Comparison of ENCODE assay signal across 8 cellular contexts in genomic region chr15:89912674-89913396, GRCh38. TPM values are rescaled to one million over a fixed set of nuclear protein-coding genes. Genes with fewer than 3 reads are reported as not detected.
A peak's percentile ranks its signal among the peaks of the same experiment; 100 is the strongest.
DNase-seq lines count a peak whose midpoint lies in the region; ATAC-seq and TF ChIP-seq lines count a peak whose summit lies in the region.

Gene ARPIN (minus strand): TSS chr15:89912952. CDS start chr15:89912835, 117 bp downstream.

- ATAC-seq in GM18511 (IDR thresholded peaks at IDR 0.05; ENCODE audit: unreplicated experiment), result no peak

- in situ Hi-C loops in astrocyte of the cerebellum (cut with HindIII; ENCODE audit: low sequenced_read_pairs), result no loop called here

- DNase-seq in COLO668 (lab: John Stamatoyannopoulos, UW; ENCODE audit: unreplicated experiment), result peak; percentile 82
- DNase-seq in M059J (ENCODE audit: low read depth), result peak; percentile 39
- no peak for DNase-seq in astrocyte of the cerebellum (ENCODE audit: low read depth)
- peak; percentile 72 for DNase-seq in hepatic stellate cell (ENCODE audit: low spot score)
- DNase-seq in posterior cingulate gyrus, result peak; percentile 44 to 95 (median 68)
- DNase-seq in H4 (ENCODE audit: low spot score), result no peak
- no peak for DNase-seq in NCI-H2107 treated with DMSO at 0.1 percent for 48 hours (lab: John Stamatoyannopoulos, UW; ENCODE audit: unreplicated experiment)

- TF ChIP-seq CTCF in astrocyte of the cerebellum (IDR thresholded peaks at IDR 0.05; ENCODE audit: low read depth, low read length, missing control alignments), result no peak

- peak within 1 kb of the TSS; percentile 65 for H3K4me3 ChIP-seq in astrocyte of the cerebellum (ENCODE audit: low read depth, low read length)

- intact Hi-C loops in posterior cingulate gyrus (cut with DNase I), result no loop called here

RNA-seq across cellular contexts. Expression of gene ARPIN, which starts in this region (rescaled TPM):
- 2.0 and 5.2 TPM in 2 replicates for total RNA-seq in M059J (2014; rRNA removed; shearing (Covaris generic))
- 3.4 and 5.1 TPM in 2 replicates for total RNA-seq in H4 (2014; rRNA removed; shearing (Covaris generic))

Comparison
In these comparisons a context has a peak if more than half of its experiments do, and no peak if none do; other contexts are left out.
1. DNase-seq: peak in COLO668 (single experiment), M059J (single experiment), hepatic stellate cell (single experiment) and posterior cingulate gyrus (10 of 10); none in astrocyte of the cerebellum (single experiment), H4 (single experiment) and NCI-H2107 treated with DMSO at 0.1 percent for 48 hours (single experiment).